Comparison of ENCODE assay signal across 10 cellular contexts in genomic region chr20:33843854-33844253, GRCh38. TPM values are rescaled to one million over a fixed set of nuclear protein-coding genes. Genes with fewer than 3 reads are reported as not detected.
A peak's percentile ranks its signal among the peaks of the same experiment; 100 is the strongest.
DNase-seq lines count a peak whose midpoint lies in the region; ATAC-seq lines count a peak whose summit lies in the region.
"Had no signal": no experiment of that assay in that cellular context is flagged by ENCODE, and none has a peak within 500 bp of the region (broad histone marks: within the 10 kb centered on the region; RNA-seq: fewer than 3 reads in every experiment).

No MANE protein-coding gene starts in this region.

- peaks cover 2% of the 10 kb centered on the region for H3K36me3 Mint-ChIP-seq in activated naive CD4-positive, alpha-beta T cell treated with anti-CD3 and anti-CD28 coated beads for 36 hours (ENCODE audit: low read depth)
- H3K36me3 Mint-ChIP-seq in central memory CD8-positive, alpha-beta T cell (ENCODE audit: insufficient read depth): peaks cover 9% of the 10 kb centered on the region
- H3K36me3 Mint-ChIP-seq in stimulated activated naive CD8-positive, alpha-beta T cell treated with anti-CD3 and anti-CD28 coated beads, Interleukin-15, Interleukin-2, amounts not matched to agents 100 ng/mL and 50 ng/mL, for 24 hours (ENCODE audit: low read depth): peaks cover 11% of the 10 kb centered on the region

- no peaks in the 10 kb centered on the region for H3K27me3 Mint-ChIP-seq in activated naive CD4-positive, alpha-beta T cell treated with anti-CD3 and anti-CD28 coated beads for 36 hours (ENCODE audit: low read depth)
- no peaks in the 10 kb centered on the region for H3K27me3 Mint-ChIP-seq in central memory CD8-positive, alpha-beta T cell
- no peaks in the 10 kb centered on the region for H3K27me3 Mint-ChIP-seq in stimulated activated naive CD8-positive, alpha-beta T cell treated with anti-CD3 and anti-CD28 coated beads, Interleukin-15, Interleukin-2, amounts not matched to agents 100 ng/mL and 50 ng/mL, for 24 hours

- intact Hi-C loops in activated naive CD4-positive, alpha-beta T cell treated with anti-CD3 and anti-CD28 coated beads for 36 hours (cut with micrococcal nuclease): loop anchor here (1.0 to 5.0 kb wide), 2 partner anchors 32 to 52 kb away; no protein-coding TSS in a partner anchor

- CTCF ChIA-PET in activated naive CD4-positive, alpha-beta T cell treated with anti-CD3 and anti-CD28 coated beads for 36 hours (lab: Charles Lee): interaction anchor here (0.6 kb wide), 1 partner anchor 139 kb away, joined by 3 read pairs; no protein-coding TSS in a partner anchor

- DNase-seq in activated naive CD4-positive, alpha-beta T cell treated with anti-CD3 and anti-CD28 coated beads for 36 hours: peak; percentile 71
- DNase-seq in activated naive CD4-positive, alpha-beta T cell treated with anti-CD3 and anti-CD28 coated beads, Interleukin-2, amount 50 U/mL, for 16 hours: no peak
- peak; percentile 45 for DNase-seq in HT-29 (ENCODE audit: low spot score)
- DNase-seq in central memory CD8-positive, alpha-beta T cell (ENCODE audit: low spot score in 2 of 2): no peak
- DNase-seq in 8988T: no peak
- no peak for DNase-seq in dedifferentiated amniotic fluid mesenchymal stem cell (ENCODE audit: extremely low spot score)
- DNase-seq: NCI-H446 treated with DMSO at 0.1 percent for 48 hours, ovary had no signal

- H3K4me3 Mint-ChIP-seq in activated naive CD4-positive, alpha-beta T cell treated with anti-CD3 and anti-CD28 coated beads for 36 hours: no peak overlapping the region
- H3K4me3 Mint-ChIP-seq in central memory CD8-positive, alpha-beta T cell: no peak overlapping the region
- peak overlapping the region; percentile 4 for H3K4me3 Mint-ChIP-seq in stimulated activated naive CD8-positive, alpha-beta T cell treated with anti-CD3 and anti-CD28 coated beads, Interleukin-15, Interleukin-2, amounts not matched to agents 100 ng/mL and 50 ng/mL, for 24 hours

- peaks cover 78% of the 10 kb centered on the region for H3K4me1 Mint-ChIP-seq in activated naive CD4-positive, alpha-beta T cell treated with anti-CD3 and anti-CD28 coated beads for 36 hours (ENCODE audit: low read depth)
- peaks cover 76% of the 10 kb centered on the region for H3K4me1 Mint-ChIP-seq in central memory CD8-positive, alpha-beta T cell
- peaks cover 79% of the 10 kb centered on the region for H3K4me1 Mint-ChIP-seq in stimulated activated naive CD8-positive, alpha-beta T cell treated with anti-CD3 and anti-CD28 coated beads, Interleukin-15, Interleukin-2, amounts not matched to agents 100 ng/mL and 50 ng/mL, for 24 hours (ENCODE audit: low read depth)

- no peaks in the 10 kb centered on the region for H3K9me3 Mint-ChIP-seq in activated naive CD4-positive, alpha-beta T cell treated with anti-CD3 and anti-CD28 coated beads for 36 hours
- no peaks in the 10 kb centered on the region for H3K9me3 Mint-ChIP-seq in central memory CD8-positive, alpha-beta T cell
- H3K9me3 Mint-ChIP-seq in stimulated activated naive CD8-positive, alpha-beta T cell treated with anti-CD3 and anti-CD28 coated beads, Interleukin-15, Interleukin-2, amounts not matched to agents 100 ng/mL and 50 ng/mL, for 24 hours: no peaks in the 10 kb centered on the region

- no peak overlapping the region for H3K27ac Mint-ChIP-seq in activated naive CD4-positive, alpha-beta T cell treated with anti-CD3 and anti-CD28 coated beads for 36 hours
- H3K27ac Mint-ChIP-seq in central memory CD8-positive, alpha-beta T cell (ENCODE audit: low read depth): peak overlapping the region; percentile 56
- H3K27ac Mint-ChIP-seq in stimulated activated naive CD8-positive, alpha-beta T cell treated with anti-CD3 and anti-CD28 coated beads, Interleukin-15, Interleukin-2, amounts not matched to agents 100 ng/mL and 50 ng/mL, for 24 hours: peak overlapping the region; percentile 84

- ATAC-seq in central memory CD8-positive, alpha-beta T cell (replicated peaks; ENCODE audit: extremely low read depth, poor library complexity, severe bottlenecking): peak; percentile 56
- ATAC-seq in HG03139 (IDR thresholded peaks at IDR 0.05; ENCODE audit: unreplicated experiment): no peak

RNA-seq across cellular contexts. Expression of gene CHMP4B, which starts 32.7 kb away (rescaled TPM):
- total RNA-seq in activated naive CD4-positive, alpha-beta T cell treated with anti-CD3 and anti-CD28 coated beads for 36 hours: 10 to 100 TPM; 68.9 to 69.7 TPM
- total RNA-seq in HT-29 (2014; rRNA removed; shearing (Covaris generic)): 117 and 120 TPM in 2 replicates

Comparison
In these comparisons a context has a peak if more than half of its experiments do, and no peak if none do; other contexts are left out.
1. DNase-seq: peak in activated naive CD4-positive, alpha-beta T cell treated with anti-CD3 and anti-CD28 coated beads for 36 hours (single experiment) and HT-29 (single experiment); none in activated naive CD4-positive, alpha-beta T cell treated with anti-CD3 and anti-CD28 coated beads, Interleukin-2, amount 50 U/mL, for 16 hours (single experiment), central memory CD8-positive, alpha-beta T cell (0 of 2), 8988T (single experiment) and dedifferentiated amniotic fluid mesenchymal stem cell (single experiment).